ENCODE assay signal across 8 cellular contexts in genomic region chr5:112228672-112229071, GRCh38.
DNase-seq lines count a peak whose midpoint lies in the region; ATAC-seq, FAIRE-seq and TF ChIP-seq lines count a peak whose summit lies in the region.

No MANE protein-coding gene starts in this region.

- H3K4me3 ChIP-seq in adrenal gland (no peak overlapping the region), right cardiac atrium (ENCODE audit: low read length) (no peak overlapping the region), tibial artery (no peak overlapping the region), spleen (no peak overlapping the region)

- TF ChIP-seq POLR2A in adrenal gland (IDR thresholded peaks at IDR 0.05) (no peak), spleen (IDR thresholded peaks at IDR 0.05) (no peak)

- ATAC-seq in right cardiac atrium: peak; percentile 96 to 98
- no peak for ATAC-seq in T-helper 17 cell

- TF ChIP-seq CTCF in adrenal gland (IDR thresholded peaks at IDR 0.05) (no peak), tibial artery (IDR thresholded peaks at IDR 0.05) (no peak), spleen (IDR thresholded peaks at IDR 0.05 in 8 of 11, conservative IDR thresholded peaks at IDR 0.05 in 3 of 11) (no peak)

- no peak for FAIRE-seq in HTR-8/SVneo (lab: Jason Lieb, UNC)

- DNase-seq in HTR-8/SVneo (ENCODE audit: insufficient read length, low spot score) (peak; percentile 66), adrenal gland (peak; percentile 44 to 92 (median 88)), right cardiac atrium (peak; percentile 83 to 93 (median 92)), tibial artery (peak; percentile 57 to 86), T-helper 17 cell (no peak), mesenteric fat pad (ENCODE audit: low spot score) (no peak), NAMALWA (ENCODE audit: low spot score) (no peak), spleen (no peak)

- H3K27ac ChIP-seq in adrenal gland (peak overlapping the region in 1 of 5 donors; percentile 50), right cardiac atrium (ENCODE audit: low read length) (no peak overlapping the region), tibial artery (peak overlapping the region in 1 of 2 donors; percentile 48), spleen (no peak overlapping the region)

- no peaks in the 10 kb centered on the region for H3K9me3 ChIP-seq in adrenal gland (replicated peaks in 1 of 3)
- no peaks in the 10 kb centered on the region for H3K9me3 ChIP-seq in right cardiac atrium (ENCODE audit: control insufficient read depth, low read length)
- no peaks in the 10 kb centered on the region for H3K9me3 ChIP-seq in tibial artery
- no peaks in the 10 kb centered on the region for H3K9me3 ChIP-seq in T-helper 17 cell (ENCODE audit: control insufficient read depth, low read length, poor library complexity, severe bottlenecking)
- H3K9me3 ChIP-seq in spleen: no peaks in the 10 kb centered on the region

- intact Hi-C loops in adrenal gland (cut with DNase I) (no loop called here), right cardiac atrium (cut with DNase I) (no loop called here), tibial artery (cut with DNase I; ENCODE audit: low total_unique reads) (no loop called here), spleen (cut with DNase I; ENCODE audit: low total_unique reads) (no loop called here)

- H3K36me3 ChIP-seq in adrenal gland (replicated peaks in 1 of 2) (no peaks in the 10 kb centered on the region), tibial artery (no peaks in the 10 kb centered on the region), spleen (no peaks in the 10 kb centered on the region)

- 0 to 6% (median 2%) methylated on average over 2 of the region's 2 CpGs for WGBS in adrenal gland, 4 donors
- 10% methylated on average over 2 of the region's 2 CpGs for WGBS in right cardiac atrium
- WGBS in spleen, 5 donors: 17 to 40% (median 23%) methylated on average over 2 of the region's 2 CpGs

- no peaks in the 10 kb centered on the region for H3K27me3 ChIP-seq in adrenal gland
- H3K27me3 ChIP-seq in right cardiac atrium (ENCODE audit: control insufficient read depth, insufficient read depth): no peaks in the 10 kb centered on the region
- H3K27me3 ChIP-seq in tibial artery: no peaks in the 10 kb centered on the region
- no peaks in the 10 kb centered on the region for H3K27me3 ChIP-seq in spleen (replicated peaks in 1 of 7)

- H3K27me3 Mint-ChIP-seq in T-helper 17 cell: peaks cover 13% of the 10 kb centered on the region

- H3K4me1 ChIP-seq in adrenal gland (replicated peaks in 1 of 2) (peaks cover 8 to 10% of the 10 kb centered on the region in 2 donors), right cardiac atrium (ENCODE audit: control insufficient read depth, insufficient read depth, low read length) (peaks cover 5% of the 10 kb centered on the region), tibial artery (peaks cover 0 to 20% (median 12%) of the 10 kb centered on the region in 4 donors), spleen (peaks cover 0 to 12% (median 6%) of the 10 kb centered on the region in 6 donors)

- no peak overlapping the region for H3K27ac Mint-ChIP-seq in T-helper 17 cell

- H3K4me1 Mint-ChIP-seq in T-helper 17 cell: no peaks in the 10 kb centered on the region

- H3K36me3 Mint-ChIP-seq in T-helper 17 cell (ENCODE audit: low read depth): no peaks in the 10 kb centered on the region

- H3K4me3 Mint-ChIP-seq in T-helper 17 cell: no peak overlapping the region

Comparison
In these comparisons a context has a peak if more than half of its experiments do, and no peak if none do; other contexts are left out.
1. DNase-seq: peak in HTR-8/SVneo (single experiment), adrenal gland (7 of 7), right cardiac atrium (3 of 3) and tibial artery (2 of 2); none in T-helper 17 cell (0 of 3), mesenteric fat pad (single experiment), NAMALWA (single experiment) and spleen (single experiment).